In the genomic region with DNA sequence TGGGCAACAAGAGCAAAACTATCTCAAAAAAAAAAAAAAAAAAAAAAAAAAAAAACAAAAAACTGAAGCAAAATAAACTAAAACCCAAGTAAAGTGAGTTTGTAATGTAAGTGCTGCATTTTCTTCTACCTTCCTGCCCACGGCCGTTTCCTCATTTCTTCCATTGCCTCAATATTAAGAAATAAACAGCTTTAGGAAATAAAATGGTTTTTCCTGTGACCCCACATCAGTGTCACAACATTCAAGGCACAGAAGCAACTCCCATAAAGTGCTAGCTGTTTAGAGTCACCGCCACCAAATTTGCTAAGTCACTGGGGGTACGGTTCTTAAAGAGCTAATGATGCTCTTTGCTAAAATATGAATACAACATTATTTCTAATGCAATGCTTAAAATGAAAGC, we compare ENCODE assay signal across 8 cellular contexts. TPM values are rescaled to one million over a fixed set of nuclear protein-coding genes. Genes with fewer than 3 reads are reported as not detected.
A peak's percentile ranks its signal among the peaks of the same experiment; 100 is the strongest.
DNase-seq lines count a peak whose midpoint lies in the region; ATAC-seq and TF ChIP-seq lines count a peak whose summit lies in the region.

No MANE protein-coding gene starts in this region.

- POLR2A ChIA-PET in BJ (lab: Charles Lee), result interaction anchor here (0.6 kb wide), 1 partner anchor 124 kb away, joined by 10 read pairs; no protein-coding TSS in a partner anchor

- H3K4me1 Mint-ChIP-seq in activated naive CD8-positive, alpha-beta T cell (ENCODE audit: low read depth), result peaks cover 53% of the 10 kb centered on the region

- CTCF ChIA-PET in BJ (lab: Yijun Ruan, JAX), result interaction anchor here (0.7 to 2.8 kb wide), 8 partner anchors 9 to 256 kb away, joined by 3 to 16 read pairs (median 9); partner anchors contain the start of gene GRAMD2A

- WGBS in mesendoderm (ENCODE audit: extremely low coverage, insufficient coverage, low lambda C conversion rate), result no CpG with 5 or more reads among the region's 4 CpGs

- H3K27me3 Mint-ChIP-seq in activated naive CD8-positive, alpha-beta T cell, result no peaks in the 10 kb centered on the region

- H3K27ac Mint-ChIP-seq in activated naive CD8-positive, alpha-beta T cell, result peak overlapping the region; percentile 98

- no peak overlapping the region for H3K18ac ChIP-seq in mesendoderm (ENCODE audit: low read length)

- H3K23ac ChIP-seq in mesendoderm (ENCODE audit: low read length), result no peak overlapping the region

- peak overlapping the region; percentile 98 for H3K4me3 ChIP-seq in BJ (ENCODE audit: low read depth, low read length)
- peak overlapping the region; percentile 97 for H3K4me3 ChIP-seq in LNCaP clone FGC (ENCODE audit: low read depth, low read length)
- no peak overlapping the region for H3K4me3 ChIP-seq in mesendoderm (ENCODE audit: low read length)

- H3K9ac ChIP-seq in mesendoderm (ENCODE audit: low read length), result peak overlapping the region; percentile 66

- H3K36me3 Mint-ChIP-seq in activated naive CD8-positive, alpha-beta T cell, result peaks cover 23% of the 10 kb centered on the region

- no peak for DNase-seq in BJ (ENCODE audit: low read depth)
- DNase-seq in LNCaP clone FGC (ENCODE audit: low read depth), result no peak
- DNase-seq in mesendoderm, result peak; percentile 23
- no peak for DNase-seq in DMS153 treated with DMSO at 0.1 percent for 48 hours (lab: John Stamatoyannopoulos, UW; ENCODE audit: unreplicated experiment)
- DNase-seq in AG08395 (ENCODE audit: low spot score), result no peak

- TF ChIP-seq CTCF in BJ (IDR thresholded peaks at IDR 0.05; ENCODE audit: insufficient read depth, low read depth, low read length), result no peak
- no peak for TF ChIP-seq CTCF in LNCaP clone FGC (IDR thresholded peaks at IDR 0.05; ENCODE audit: control insufficient read depth, extremely low read depth, insufficient read depth)

- H3K9me3 Mint-ChIP-seq in activated naive CD8-positive, alpha-beta T cell (ENCODE audit: low read depth), result no peaks in the 10 kb centered on the region

- no peak overlapping the region for H3K4ac ChIP-seq in mesendoderm (ENCODE audit: low read depth, low read length)

- H3K27me3 ChIP-seq in BJ (ENCODE audit: control insufficient read depth, insufficient read depth, low read length), result no peaks in the 10 kb centered on the region
- no peaks in the 10 kb centered on the region for H3K27me3 ChIP-seq in mesendoderm (ENCODE audit: insufficient read depth, low read length, poor library complexity)

- no peak overlapping the region for H2BK120ac ChIP-seq in mesendoderm (ENCODE audit: low read depth, low read length)

- no peak for ATAC-seq in GM21423 (IDR thresholded peaks at IDR 0.05; ENCODE audit: unreplicated experiment)
- ATAC-seq in activated CD4-positive, CD25-positive, alpha-beta regulatory T cell treated with anti-CD3 and anti-CD28 coated beads, Interleukin-2, amount 50 U/mL, for 24 hours, result no peak

- peaks cover 13% of the 10 kb centered on the region for H3K79me1 ChIP-seq in mesendoderm (ENCODE audit: low read length)

- H2BK5ac ChIP-seq in mesendoderm (ENCODE audit: low read length), result no peak overlapping the region

- no peak overlapping the region for H4K5ac ChIP-seq in mesendoderm (ENCODE audit: low read length)

- peaks cover 11% of the 10 kb centered on the region for H3K4me1 ChIP-seq in mesendoderm (ENCODE audit: control insufficient read depth, low read depth, low read length)

- no peak overlapping the region for H4K8ac ChIP-seq in mesendoderm (ENCODE audit: low read depth, low read length)

- H3K56ac ChIP-seq in mesendoderm (ENCODE audit: low read length), result peak overlapping the region; percentile 100

- no peak overlapping the region for H3K27ac ChIP-seq in mesendoderm (ENCODE audit: low read depth, low read length)

- peak overlapping the region; percentile 66 for H3K4me2 ChIP-seq in mesendoderm (ENCODE audit: low read length)

- H3K36me3 ChIP-seq in BJ (ENCODE audit: control insufficient read depth, insufficient read depth, low read length), result peaks cover 9% of the 10 kb centered on the region
- H3K36me3 ChIP-seq in mesendoderm (ENCODE audit: control insufficient read depth, insufficient read depth, low read length), result peaks cover 9% of the 10 kb centered on the region

- no peak overlapping the region for H2AK5ac ChIP-seq in mesendoderm (ENCODE audit: low read length)

- H2BK15ac ChIP-seq in mesendoderm (replicated peaks; ENCODE audit: low read depth), result no peak overlapping the region

- H3K79me2 ChIP-seq in mesendoderm (ENCODE audit: control insufficient read depth, insufficient read depth, low read length), result peaks cover 80% of the 10 kb centered on the region

- H3K4me3 Mint-ChIP-seq in activated naive CD8-positive, alpha-beta T cell, result peak overlapping the region; percentile 99

RNA-seq across cellular contexts. Expression of gene PKM, which starts 3.3 kb away (rescaled TPM):
- 2,101 and 2,533 TPM in 2 replicates for polyA plus RNA-seq in BJ (2011; rRNA removed)
- polyA minus RNA-seq in BJ (2011; rRNA and poly(A)+ RNA removed), result 1,760 and 2,530 TPM in 2 replicates
- polyA plus RNA-seq in mesendoderm (2013, experiment 1 of 2), result 429 TPM
- polyA plus RNA-seq in mesendoderm (2013, experiment 2 of 2), result 421 TPM

RNA-seq across cellular contexts. Expression of gene GRAMD2A, which starts 30.1 kb away (rescaled TPM):
- polyA plus RNA-seq in BJ (2011; rRNA removed), result 0.17 and 0.21 TPM in 2 replicates
- polyA minus RNA-seq in BJ (2011; rRNA and poly(A)+ RNA removed), result 0.21 TPM in 1 of 2 replicates, not detected in the other
- polyA plus RNA-seq in mesendoderm (2013, experiment 1 of 2), result 0.44 TPM
- 0.31 TPM for polyA plus RNA-seq in mesendoderm (2013, experiment 2 of 2)

RNA-seq across cellular contexts. Expression of gene PARP6, which starts 44.6 kb away (rescaled TPM):
- polyA plus RNA-seq in BJ (2011; rRNA removed), result 69.7 and 73.4 TPM in 2 replicates
- polyA minus RNA-seq in BJ (2011; rRNA and poly(A)+ RNA removed), result 27.0 and 27.8 TPM in 2 replicates
- 34.2 TPM for polyA plus RNA-seq in mesendoderm (2013, experiment 1 of 2)
- polyA plus RNA-seq in mesendoderm (2013, experiment 2 of 2), result 32.7 TPM
